Comparison of ENCODE assay signal across 8 cellular contexts in the genomic region with DNA sequence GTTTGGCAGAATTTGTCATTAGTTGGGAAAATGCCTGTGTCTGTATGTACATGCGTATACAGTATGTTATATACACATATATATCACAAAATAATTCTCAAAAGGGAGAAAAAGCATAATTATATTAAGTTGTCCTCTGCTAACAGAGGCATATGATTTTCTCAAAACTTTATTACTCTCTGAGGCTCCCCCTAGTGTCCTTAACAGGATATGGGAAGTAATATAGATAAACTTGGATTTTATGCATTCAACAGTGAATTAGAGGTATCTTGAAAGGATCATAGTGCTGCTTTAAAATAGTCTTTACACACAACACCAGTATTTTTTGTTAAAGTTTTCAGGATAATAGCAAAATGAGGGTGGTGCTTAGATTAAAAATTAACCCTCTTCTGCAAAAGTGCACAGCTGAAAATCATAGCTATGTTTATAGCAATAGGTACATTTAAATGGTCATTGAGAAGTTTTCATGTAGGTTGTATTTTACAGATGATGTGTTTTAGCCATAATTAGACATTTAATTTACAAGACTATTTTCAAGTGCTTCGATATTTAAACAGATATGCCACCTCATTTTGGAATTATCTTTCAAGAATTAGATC.
DNase-seq lines count a peak whose midpoint lies in the region; TF ChIP-seq lines count a peak whose summit lies in the region.
"Had no signal": no experiment of that assay in that cellular context is flagged by ENCODE, and none has a peak within 500 bp of the region (broad histone marks: within the 10 kb centered on the region; RNA-seq: fewer than 3 reads in every experiment).

No MANE protein-coding gene starts in this region.

- TF ChIP-seq RAD21 in neural cell (conservative IDR thresholded peaks at IDR 0.05), result peak; percentile 62

- DNase-seq in GM10266 (ENCODE audit: extremely low spot score) (peak; percentile 6), brain microvascular endothelial cell (no peak), nucleus accumbens (lab: John Stamatoyannopoulos, UW) (no peak), NCI-H2227 (lab: John Stamatoyannopoulos, UW; ENCODE audit: unreplicated experiment) (no peak)
- peak; percentile 3 for DNase-seq in Jurkat, Clone E6-1 (ENCODE audit: low read depth, low spot score)
- DNase-seq in activated CD4-positive, alpha-beta T cell treated with anti-CD3 and anti-CD28 coated beads for 4 hours, result no peak
- DNase-seq: activated B cell treated with CpG ODN at 0.5 μM for 24 hours had no signal

- H3K27me3 ChIP-seq in brain microvascular endothelial cell (replicated peaks) (no peaks in the 10 kb centered on the region), neural cell (ENCODE audit: insufficient read depth, low read depth, low read length) (no peaks in the 10 kb centered on the region)

- no peak overlapping the region for H3K4me3 ChIP-seq in Jurkat, Clone E6-1 (ENCODE audit: low read length)
- H3K4me3 ChIP-seq in brain microvascular endothelial cell (ENCODE audit: low read depth, low read length) (no peak overlapping the region), neural cell (ENCODE audit: low read length) (no peak overlapping the region)

- H4K20me1 ChIP-seq in neural cell (ENCODE audit: insufficient read depth), result no peaks in the 10 kb centered on the region

- H3K79me2 ChIP-seq in neural cell (replicated peaks; ENCODE audit: insufficient read depth, low read length), result no peaks in the 10 kb centered on the region

- no peak overlapping the region for H2AFZ ChIP-seq in neural cell (ENCODE audit: low read depth, low read length)

- TF ChIP-seq CTCF in GM10266 (IDR thresholded peaks at IDR 0.05; ENCODE audit: control insufficient read depth, insufficient read depth, low read depth, missing control alignments) (peak; percentile 37), brain microvascular endothelial cell (IDR thresholded peaks at IDR 0.05; ENCODE audit: low read depth, low read length, missing control alignments) (peak; percentile 49), neural cell (IDR thresholded peaks at IDR 0.05; ENCODE audit: poor library complexity, severe bottlenecking) (peak; percentile 68)

- H3K4me2 ChIP-seq in neural cell (ENCODE audit: low read length), result no peak overlapping the region

- no peaks in the 10 kb centered on the region for H3K9me2 ChIP-seq in neural cell (ENCODE audit: insufficient read depth, low read length)

- H3K36me3 ChIP-seq in brain microvascular endothelial cell (replicated peaks) (no peaks in the 10 kb centered on the region), neural cell (ENCODE audit: insufficient read depth, low read length) (no peaks in the 10 kb centered on the region)

- H3K27ac ChIP-seq in brain microvascular endothelial cell, result no peak overlapping the region
- no peak overlapping the region for H3K27ac ChIP-seq in neural cell (ENCODE audit: low read length)

- no peak for TF ChIP-seq EP300 in neural cell (conservative IDR thresholded peaks at IDR 0.05; ENCODE audit: poor library complexity, severe bottlenecking)

- no peak overlapping the region for H3K9ac ChIP-seq in neural cell (ENCODE audit: low read length)

- no peaks in the 10 kb centered on the region for H3F3A ChIP-seq in neural cell (ENCODE audit: insufficient read depth, low read length, poor library complexity, severe bottlenecking)

- no peaks in the 10 kb centered on the region for H3K9me3 ChIP-seq in neural cell (ENCODE audit: low read length)

- in situ Hi-C loops in brain microvascular endothelial cell (cut with HindIII; ENCODE audit: low pct_ligation_motif_present, low sequenced_read_pairs), result no loop called here

TF ChIP-seq in neural cell, 6 proteins besides CTCF, POLR2A, EP300 and RAD21:
- TF ChIP-seq TAF1 (IDR thresholded peaks at IDR 0.05; ENCODE audit: low read depth) (no peak), SMC3 (conservative IDR thresholded peaks at IDR 0.05; ENCODE audit: poor library complexity) (peak; percentile 67), MXI1 (conservative IDR thresholded peaks at IDR 0.05; ENCODE audit: poor library complexity, severe bottlenecking) (no peak)

Comparison
In these comparisons a context has a peak if more than half of its experiments do, and no peak if none do; other contexts are left out.
1. DNase-seq: peak in GM10266 (single experiment) and Jurkat, Clone E6-1 (single experiment); none in brain microvascular endothelial cell (single experiment), activated CD4-positive, alpha-beta T cell treated with anti-CD3 and anti-CD28 coated beads for 4 hours (0 of 2), nucleus accumbens (0 of 56) and NCI-H2227 (single experiment).
2. Peak in every context shown above with its lines, with median percentiles within 50 percentile points of each other: CTCF ChIP-seq.